ENCODE assay signal across 9 cellular contexts in genomic region chr11:108734956-108735559, GRCh38.
DNase-seq lines count a peak whose midpoint lies in the region; ATAC-seq, FAIRE-seq and TF ChIP-seq lines count a peak whose summit lies in the region.
"Had no signal": no experiment of that assay in that cellular context is flagged by ENCODE, and none has a peak within 500 bp of the region (broad histone marks: within the 10 kb centered on the region; RNA-seq: fewer than 3 reads in every experiment).

No MANE protein-coding gene starts in this region.

- DNase-seq in GM19239 (ENCODE audit: insufficient read length, low spot score) (no peak), inferior parietal cortex (ENCODE audit: extremely low spot score) (peak; percentile 55), WTC11 (ENCODE audit: low spot score) (no peak)
- no peak for DNase-seq in activated CD4-positive, alpha-beta T cell treated with anti-CD3 and anti-CD28 coated beads, Interleukin-2, amount 50 U/mL, for 4 hours

- POLR2A ChIA-PET in WTC11 (lab: Charles Lee), result no interaction called here

- 0 out of 2 replicates have a peak, but pooled peaks cover 4% of the 10 kb centered on the region for H3F3A ChIP-seq in SU-DHL-6 (ENCODE audit: insufficient read depth)

- H2AFZ ChIP-seq in SU-DHL-6 (ENCODE audit: low read depth, low read length, severe bottlenecking), result no peak overlapping the region

- H3K4me2 ChIP-seq in SU-DHL-6 (ENCODE audit: low read depth, low read length, poor library complexity, severe bottlenecking), result peak overlapping the region; percentile 36

- H3K9me2 ChIP-seq in SU-DHL-6 (replicated peaks; ENCODE audit: insufficient read depth, low read length), result no peaks in the 10 kb centered on the region

- no peaks in the 10 kb centered on the region for H4K20me1 ChIP-seq in SU-DHL-6 (ENCODE audit: low read depth, low read length)

- H3K4me3 ChIP-seq in SU-DHL-6 (ENCODE audit: insufficient read depth, low read length, poor library complexity, severe bottlenecking), result no peak overlapping the region
- H3K4me3 ChIP-seq: esophagus muscularis mucosa had no signal

- H3K27me3 Mint-ChIP-seq in WTC11 (ENCODE audit: low read depth), result no peaks in the 10 kb centered on the region

- H3K27ac ChIP-seq in C4-2B (no peak overlapping the region), SU-DHL-6 (ENCODE audit: low read depth, low read length) (no peak overlapping the region)
- H3K27ac ChIP-seq: esophagus muscularis mucosa had no signal

- H3K79me2 ChIP-seq in SU-DHL-6 (ENCODE audit: insufficient read depth, low read length), result peaks cover 54% of the 10 kb centered on the region

- FAIRE-seq in GM19239 (lab: Jason Lieb, UNC), result peak; percentile 82

- peaks cover 10% of the 10 kb centered on the region for H3K36me3 Mint-ChIP-seq in WTC11

- peaks cover 16% of the 10 kb centered on the region for H3K36me3 ChIP-seq in SU-DHL-6 (ENCODE audit: low read length)

- no peaks in the 10 kb centered on the region for H3K9me3 ChIP-seq in SU-DHL-6 (ENCODE audit: insufficient read depth, low read length)
- H3K9me3 ChIP-seq: esophagus muscularis mucosa had no signal

- no peak overlapping the region for H3K4me3 Mint-ChIP-seq in WTC11

- H3K9ac ChIP-seq in SU-DHL-6 (ENCODE audit: low read length), result no peak overlapping the region

- TF ChIP-seq CTCF in C4-2B (conservative IDR thresholded peaks at IDR 0.05) (peak; percentile 90), SU-DHL-6 (IDR thresholded peaks at IDR 0.05; ENCODE audit: insufficient read depth, low read length, poor library complexity, severe bottlenecking) (peak; percentile 67), WTC11 (IDR thresholded peaks at IDR 0.05) (no peak; the same call in 1 of the 2 replicates)

- ATAC-seq in WTC11 (no peak), GM18498 (IDR thresholded peaks at IDR 0.05; ENCODE audit: unreplicated experiment) (no peak), HG02884 (IDR thresholded peaks at IDR 0.05; ENCODE audit: unreplicated experiment) (no peak)

- CTCF ChIA-PET in WTC11 (lab: Charles Lee), result interaction anchor here (0.5 to 1.7 kb wide), 10 partner anchors 20 to 812 kb away, joined by 3 to 10 read pairs (median 4); no protein-coding TSS in a partner anchor

- H3K4me1 Mint-ChIP-seq in WTC11, result peaks cover 29% of the 10 kb centered on the region

- no peaks in the 10 kb centered on the region for H3K27me3 ChIP-seq in SU-DHL-6 (ENCODE audit: low read length)
- H3K27me3 ChIP-seq: esophagus muscularis mucosa had no signal

- H3K27ac Mint-ChIP-seq in WTC11, result no peak overlapping the region

- peaks cover 7% of the 10 kb centered on the region for H3K9me3 Mint-ChIP-seq in WTC11

TF ChIP-seq in WTC11, 78 proteins besides CTCF, POLR2A, EP300 and RAD21 (continues in another document):
- TF ChIP-seq AR (CRISPR knock-in tag; IDR thresholded peaks at IDR 0.05), result no peak
- TF ChIP-seq ZNF232 (CRISPR knock-in tag; IDR thresholded peaks at IDR 0.05), result no peak
- TF ChIP-seq TP53 (CRISPR knock-in tag; IDR thresholded peaks at IDR 0.05), result no peak
- no peak for TF ChIP-seq SMAD4 (CRISPR knock-in tag; IDR thresholded peaks at IDR 0.05)
- no peak for TF ChIP-seq HMGXB4 (CRISPR knock-in tag; IDR thresholded peaks at IDR 0.05)
- TF ChIP-seq E2F5 (CRISPR knock-in tag; IDR thresholded peaks at IDR 0.05), result no peak
- no peak for TF ChIP-seq IRF2 (CRISPR knock-in tag; IDR thresholded peaks at IDR 0.05; ENCODE audit: borderline replicate concordance, low read depth)
- TF ChIP-seq RORB (CRISPR knock-in tag; IDR thresholded peaks at IDR 0.05), result no peak
- no peak for TF ChIP-seq GRHL2 (CRISPR knock-in tag; IDR thresholded peaks at IDR 0.05; ENCODE audit: insufficient replicate concordance, severe bottlenecking)
- no peak for TF ChIP-seq JAZF1 (CRISPR knock-in tag; IDR thresholded peaks at IDR 0.05)
- TF ChIP-seq ATF2 (CRISPR knock-in tag; IDR thresholded peaks at IDR 0.05; ENCODE audit: borderline replicate concordance, low read depth), result no peak
- no peak for TF ChIP-seq MAX (CRISPR knock-in tag; IDR thresholded peaks at IDR 0.05)
- TF ChIP-seq ZNF423 (CRISPR knock-in tag; IDR thresholded peaks at IDR 0.05), result no peak
- TF ChIP-seq FOXK1 (CRISPR knock-in tag; IDR thresholded peaks at IDR 0.05), result no peak
- TF ChIP-seq KAT7 (CRISPR knock-in tag; IDR thresholded peaks at IDR 0.05; ENCODE audit: borderline replicate concordance), result no peak
- TF ChIP-seq PRRX2 (CRISPR knock-in tag; IDR thresholded peaks at IDR 0.05), result no peak
